Comparison of ENCODE assay signal across 8 cellular contexts in genomic region chr1:31239653-31240241, GRCh38. TPM values are rescaled to one million over a fixed set of nuclear protein-coding genes. Genes with fewer than 3 reads are reported as not detected.
DNase-seq lines count a peak whose midpoint lies in the region; ATAC-seq, FAIRE-seq and TF ChIP-seq lines count a peak whose summit lies in the region.

Gene NKAIN1, minus strand, starts transcription at chr1:31239887. Its CDS starts 340 bp downstream, at chr1:31239547.

- TF ChIP-seq CTCF in PC-3 (conservative IDR thresholded peaks at IDR 0.05; ENCODE audit: low read depth, low read length) (no peak), H1 (IDR thresholded peaks at IDR 0.05; ENCODE audit: control extremely low read depth in 1 of 3, insufficient read depth in 1 of 3, low read depth in 1 of 3, low read length in 3 of 3) (no peak)

- intact Hi-C loops in PC-3 (cut with micrococcal nuclease), result no loop called here

- peak in 1 of 2 experiments; percentile 63; a peak in 1 of 3 replicates for TF ChIP-seq POLR2A in H1 (IDR thresholded peaks at IDR 0.05; ENCODE audit: control extremely low read depth in 1 of 2, low read depth in 2 of 2, low read length in 2 of 2)

- peak within 1 kb of the TSS in 1 of 10 donors; percentile 50 for H3K27ac Mint-ChIP-seq in naive thymus-derived CD8-positive, alpha-beta T cell

- H3K14ac ChIP-seq in H1 (ENCODE audit: insufficient read length), result no peak within 1 kb of the TSS

- DNase-seq in NCI-H146 (lab: John Stamatoyannopoulos, UW) (peak; percentile 48), NCI-H146 treated with DMSO at 0.1 percent for 48 hours (lab: John Stamatoyannopoulos, UW; ENCODE audit: unreplicated experiment) (no peak), PC-3 (peak; percentile 22), H1 (ENCODE audit: low read depth in 1 of 2, low spot score in 2 of 2) (peak; percentile 19 to 75), NCI-H524 treated with DMSO at 0.1 percent for 48 hours (lab: John Stamatoyannopoulos, UW) (no peak)
- DNase-seq in naive thymus-derived CD8-positive, alpha-beta T cell, result no peak

- H3K4me1 ChIP-seq in PC-3 (ENCODE audit: insufficient read depth, low read length), result no peaks in the 10 kb centered on the region
- H3K4me1 ChIP-seq in H1 (replicated peaks in 1 of 4; ENCODE audit: control insufficient read depth in 3 of 4, insufficient read depth in 4 of 4, low read length in 3 of 4), result peaks cover 5 to 12% (median 6%) of the 10 kb centered on the region in 4 experiments; a peak in 6 of 7 replicates

- CTCF ChIA-PET in PC-3 (lab: Charles Lee), result no interaction called here
- CTCF ChIA-PET in H1 (lab: Charles Lee; ENCODE audit: partially characterized antibody), result interaction anchor here (2.4 kb wide), 1 partner anchor 55 kb away, joined by 11 read pairs; no protein-coding TSS in a partner anchor

- peak; percentile 19 for FAIRE-seq in H1 (lab: Jason Lieb, UNC)

- H3F3A ChIP-seq in PC-3 (ENCODE audit: low read length, unreplicated experiment), result no peaks in the 10 kb centered on the region

- 0 out of 2 replicates have a peak within 1 kb of the TSS, but pooled peaks have one; percentile 72 for H2BK20ac ChIP-seq in H1 (ENCODE audit: low read length)

- TF ChIP-seq EP300 in H1 (IDR thresholded peaks at IDR 0.05; ENCODE audit: borderline replicate concordance in 1 of 2, low read depth in 2 of 2, low read length in 2 of 2), result no peak

- H3K4ac ChIP-seq in H1 (replicated peaks; ENCODE audit: insufficient read length, low read depth, low read length), result no peak within 1 kb of the TSS

- H3K79me2 ChIP-seq in PC-3 (ENCODE audit: low read length), result no peaks in the 10 kb centered on the region
- peaks cover 0 to 21% of the 10 kb centered on the region in 2 experiments; a peak in 2 of 4 replicates for H3K79me2 ChIP-seq in H1 (ENCODE audit: control insufficient read depth in 1 of 2, insufficient read depth in 2 of 2, low read length in 2 of 2)

- H3K56ac ChIP-seq in H1 (replicated peaks; ENCODE audit: insufficient read length, low read depth, low read length), result peak within 1 kb of the TSS; percentile 49

- no peak within 1 kb of the TSS for H3K23ac ChIP-seq in H1 (ENCODE audit: insufficient read length)

- peak within 1 kb of the TSS; percentile 93 for H4K8ac ChIP-seq in H1 (ENCODE audit: extremely low read depth, insufficient read depth, low read length)

- H3K4me3 Mint-ChIP-seq in naive thymus-derived CD8-positive, alpha-beta T cell, result peak within 1 kb of the TSS; percentile 8 to 77 (median 66)

- no peak for TF ChIP-seq RAD21 in H1 (IDR thresholded peaks at IDR 0.05 in 1 of 2, conservative IDR thresholded peaks at IDR 0.05 in 1 of 2; ENCODE audit: low read depth in 2 of 2, low read length in 2 of 2)

- no peak within 1 kb of the TSS for H4K5ac ChIP-seq in H1 (ENCODE audit: insufficient read length, low read depth, low read length)

- H2AFZ ChIP-seq in PC-3 (ENCODE audit: low read length) (0 out of 2 replicates have a peak within 1 kb of the TSS, but pooled peaks have one; percentile 57), H1 (ENCODE audit: low read length) (peak within 1 kb of the TSS; percentile 92)

- POLR2A ChIA-PET in PC-3 (lab: Charles Lee; ENCODE audit: unreplicated experiment) (no interaction called here), H1 (lab: Charles Lee; ENCODE audit: partially characterized antibody) (interaction anchor here (0.8 to 2.9 kb wide), 4 partner anchors 11 to 54 kb away, joined by 3 to 14 read pairs (median 4); no protein-coding TSS in a partner anchor)
- POLR2A ChIA-PET in naive thymus-derived CD8-positive, alpha-beta T cell (lab: Charles Lee), result no interaction called here

- peak within 1 kb of the TSS; percentile 71 for H3K4me2 ChIP-seq in PC-3 (ENCODE audit: low read length)
- H3K4me2 ChIP-seq in H1 (ENCODE audit: insufficient read depth in 1 of 2, low read depth in 2 of 2, low read length in 2 of 2), result peak within 1 kb of the TSS; percentile 95

- H3K36me3 ChIP-seq in PC-3 (ENCODE audit: low read depth, low read length), result no peaks in the 10 kb centered on the region
- no peaks in the 10 kb centered on the region for H3K36me3 ChIP-seq in H1 (ENCODE audit: control insufficient read depth in 2 of 4, insufficient read depth in 4 of 4, low read length in 3 of 4)

- peaks cover 32% of the 10 kb centered on the region for H3K27me3 ChIP-seq in PC-3 (ENCODE audit: low read length)
- peaks cover 0 to 22% (median 12%) of the 10 kb centered on the region in 4 experiments; a peak in 5 of 7 replicates for H3K27me3 ChIP-seq in H1 (replicated peaks in 1 of 4; ENCODE audit: control insufficient read depth in 3 of 4, extremely low read depth in 1 of 4, insufficient read depth in 3 of 4, low read length in 3 of 4)

- H4K20me1 ChIP-seq in PC-3 (ENCODE audit: low read length) (no peaks in the 10 kb centered on the region), H1 (replicated peaks in 1 of 2; ENCODE audit: control insufficient read depth in 1 of 2, insufficient read depth in 2 of 2, low read length in 2 of 2) (peaks cover 3 to 5% of the 10 kb centered on the region in 2 experiments)

- WGBS in H1 (ENCODE audit: extremely low coverage in 1 of 2, insufficient coverage in 1 of 2, insufficient read length in 1 of 2, insufficient replicate concordance in 2 of 2, low coverage in 1 of 2, low lambda C conversion rate in 2 of 2, missing lambda C conversion rate in 1 of 2), 2 experiments, result 1% methylated on average over 27 of the region's 57 CpGs; no CpG with 5 or more reads in 1 of the 2 experiments

- BruUV-seq in PC-3 (replicated peaks; lab: Mats Ljungman, UMichigan), result no TSS peak

- peak within 1 kb of the TSS; percentile 68; the same call in 1 of the 2 replicates for H2BK12ac ChIP-seq in H1 (ENCODE audit: low read depth, low read length)

- H3K23me2 ChIP-seq in H1 (ENCODE audit: low read depth, low read length), result peaks cover 10% of the 10 kb centered on the region

- H2AK5ac ChIP-seq in H1 (ENCODE audit: low read depth, low read length), result 0 out of 2 replicates have a peak within 1 kb of the TSS, but pooled peaks have one; percentile 41

- peaks cover 0 to 4% (median 0%) of the 10 kb centered on the region in 3 donors for H3K36me3 Mint-ChIP-seq in naive thymus-derived CD8-positive, alpha-beta T cell

- peak within 1 kb of the TSS; percentile 62 for H4K91ac ChIP-seq in H1 (replicated peaks; ENCODE audit: insufficient read length, low read length)

- peak within 1 kb of the TSS; percentile 87 for H3K18ac ChIP-seq in H1 (ENCODE audit: extremely low read depth, low read length)

- H2BK120ac ChIP-seq in H1 (replicated peaks; ENCODE audit: low read depth, low read length), result peak within 1 kb of the TSS; percentile 13

- H3K9me2 ChIP-seq in PC-3 (replicated peaks; ENCODE audit: low read length), result no peaks in the 10 kb centered on the region

- no peaks in the 10 kb centered on the region for H3K79me1 ChIP-seq in H1 (ENCODE audit: low read depth, low read length)

- peak within 1 kb of the TSS; percentile 44 for H3K4me3 ChIP-seq in PC-3 (ENCODE audit: low read length)
- peak within 1 kb of the TSS; percentile 75 to 79 (median 78) for H3K4me3 ChIP-seq in H1 (ENCODE audit: extremely low read depth in 1 of 4, insufficient read depth in 2 of 4, low read depth in 3 of 4, low read length in 4 of 4)

- H3K9me3 ChIP-seq in PC-3 (ENCODE audit: low read length), result no peaks in the 10 kb centered on the region
- H3K9me3 ChIP-seq in H1 (ENCODE audit: insufficient read depth in 2 of 2, low read depth in 1 of 2, low read length in 1 of 2), result no peaks in the 10 kb centered on the region

- H2BK5ac ChIP-seq in H1 (ENCODE audit: low read depth, low read length), result no peak within 1 kb of the TSS

- H2BK15ac ChIP-seq in H1 (ENCODE audit: low read length), result peak within 1 kb of the TSS; percentile 97

- no peaks in the 10 kb centered on the region for H3K9me3 Mint-ChIP-seq in naive thymus-derived CD8-positive, alpha-beta T cell

- H3K27me3 Mint-ChIP-seq in naive thymus-derived CD8-positive, alpha-beta T cell, result peaks cover 22 to 59% (median 45%) of the 10 kb centered on the region in 5 donors

- no peak within 1 kb of the TSS for H3K27ac ChIP-seq in PC-3 (ENCODE audit: low read length)
- no peak within 1 kb of the TSS for H3K27ac ChIP-seq in H1 (ENCODE audit: low read depth, low read length)

- ATAC-seq in PC-3 (peak; percentile 70), GM18861 (IDR thresholded peaks at IDR 0.05; ENCODE audit: unreplicated experiment) (no peak), HG02798 (IDR thresholded peaks at IDR 0.05; ENCODE audit: poor library complexity, unreplicated experiment) (no peak)
- ATAC-seq in naive thymus-derived CD8-positive, alpha-beta T cell, result no peak

- H3K4me1 Mint-ChIP-seq in naive thymus-derived CD8-positive, alpha-beta T cell, result peaks cover 8 to 21% (median 17%) of the 10 kb centered on the region in 4 donors

- H3K9ac ChIP-seq in PC-3 (ENCODE audit: low read length) (no peak within 1 kb of the TSS), H1 (replicated peaks in 1 of 4; ENCODE audit: extremely low read depth in 1 of 4, low read depth in 3 of 4, low read length in 3 of 4) (peak within 1 kb of the TSS; percentile 63 to 79 (median 69))

TF ChIP-seq in H1, 55 proteins besides CTCF, POLR2A, EP300 and RAD21 (continues in another document):
- TF ChIP-seq BCL11A (IDR thresholded peaks at IDR 0.05; ENCODE audit: low read depth in 2 of 2, low read length in 2 of 2), result no peak
- no peak for TF ChIP-seq CHD1 (IDR thresholded peaks at IDR 0.05; ENCODE audit: low read depth, low read length)
- peak; percentile 93; the same call in 1 of the 2 replicates for TF ChIP-seq KDM1A (IDR thresholded peaks at IDR 0.05; ENCODE audit: borderline replicate concordance, low read length)
- TF ChIP-seq RXRA (IDR thresholded peaks at IDR 0.05; ENCODE audit: insufficient read depth, low read depth, low read length), result no peak
- TF ChIP-seq ATF3 (IDR thresholded peaks at IDR 0.05; ENCODE audit: insufficient read depth, low read depth, low read length), result no peak
- peak in 1 of 2 experiments; percentile 50; a peak in 1 of 4 replicates for TF ChIP-seq SIN3A (conservative IDR thresholded peaks at IDR 0.05 in 1 of 2, IDR thresholded peaks at IDR 0.05 in 1 of 2; ENCODE audit: low read depth in 1 of 2, low read length in 2 of 2)
- no peak for TF ChIP-seq JUND (IDR thresholded peaks at IDR 0.05; ENCODE audit: low read length)

RNA-seq across cellular contexts. Expression of gene NKAIN1, which starts in this region (rescaled TPM):
- 0.18 and 0.75 TPM in 2 replicates for total RNA-seq in PC-3 (2014; rRNA removed)
- total RNA-seq in H1 (2021; fragmentation: NEBNext Ultra II Directional; extraction: Animal tissue kit (Norgen Biotek cat#: 25700)), result 59.1 and 59.3 TPM in 2 replicates
- polyA plus RNA-seq in H1 (2011; rRNA removed), result 66.9 and 117 TPM in 2 replicates
- polyA plus RNA-seq in H1 (2011; cell fraction: cytosol; rRNA removed), result 40.4 TPM
- 79.6 TPM for polyA plus RNA-seq in H1 (2011; cell fraction: nucleus; rRNA removed)
- polyA plus RNA-seq in H1 (2012, experiment 1 of 2), result 45.8 to 59.1 TPM (median 49.2 TPM) in 4 replicates
- 63.2 TPM for polyA plus RNA-seq in H1 (2012, experiment 2 of 2)
- polyA plus RNA-seq in H1 (2013, experiment 1 of 2), result 38.8 TPM
- 46.7 TPM for polyA plus RNA-seq in H1 (2013, experiment 2 of 2)
- 152 and 153 TPM in 2 replicates for polyA minus RNA-seq in H1 (2011; rRNA and poly(A)+ RNA removed)
- 35.4 TPM for polyA minus RNA-seq in H1 (2011; cell fraction: cytosol; rRNA and poly(A)+ RNA removed)
- polyA minus RNA-seq in H1 (2011; cell fraction: nucleus; rRNA and poly(A)+ RNA removed), result 17.1 TPM
- total RNA-seq in naive thymus-derived CD8-positive, alpha-beta T cell, result not detected
- not detected for polyA plus RNA-seq in naive thymus-derived CD8-positive, alpha-beta T cell

Comparison
In these comparisons a context has a peak if more than half of its experiments do, and no peak if none do; other contexts are left out.
1. RNA of gene NKAIN1 (total RNA-seq): 59.1 to 59.3 TPM in H1; 0.18 to 0.75 TPM in PC-3 and not detected in naive thymus-derived CD8-positive, alpha-beta T cell; every median in the first group is over 10 times any median in the second.
2. RNA of gene NKAIN1 (polyA plus RNA-seq): 38.8 to 117 TPM in H1; not detected in naive thymus-derived CD8-positive, alpha-beta T cell; every median in the first group is over 10 times any median in the second.
3. DNase-seq: peak in NCI-H146 (single experiment) and H1 (2 of 2); none in NCI-H146 treated with DMSO at 0.1 percent for 48 hours (single experiment), naive thymus-derived CD8-positive, alpha-beta T cell (0 of 10) and NCI-H524 treated with DMSO at 0.1 percent for 48 hours (single experiment).
4. Peak in DNase-seq, ATAC-seq, H3K4me3 ChIP-seq and H3K4me2 ChIP-seq in PC-3; RNA of the gene not detected or under 1 TPM.